In genomic region chr11:96620464-96621044, GRCh38 we compare ENCODE assay signal across 20 cellular contexts.
"Had no signal": no experiment of that assay in that cellular context is flagged by ENCODE, and none has a peak within 500 bp of the region (broad histone marks: within the 10 kb centered on the region; RNA-seq: fewer than 3 reads in every experiment).

No MANE protein-coding gene starts in this region.

- ATAC-seq: effector memory CD8-positive, alpha-beta T cell; gastroesophageal sphincter; left cardiac atrium; stimulated activated naive CD8-positive, alpha-beta T cell treated with anti-CD3 and anti-CD28 coated beads, Interleukin-15, Interleukin-2, amounts not matched to agents 100 U/mL and 50 U/mL, for 24 hours; T-helper 17 cell had no signal

- H3K4me3 ChIP-seq: esophagus muscularis mucosa, gastroesophageal sphincter, ovary, prostate gland, upper lobe of left lung had no signal

- DNase-seq: activated B cell treated with CpG ODN at 0.5 μM for 24 hours; activated CD4-positive, alpha-beta memory T cell treated with anti-CD3 and anti-CD28 coated beads for 36 hours; activated CD4-positive, alpha-beta T cell treated with anti-CD3 and anti-CD28 coated beads for 4 hours; activated naive CD4-positive, alpha-beta T cell treated with anti-CD3 and anti-CD28 coated beads for 36 hours; activated naive CD8-positive, alpha-beta T cell treated with anti-CD3 and anti-CD28 coated beads, Interleukin-2, amount 10 ng/mL, durations not matched to agents 7 days and 5 days; activated T-cell treated with anti-CD3 and anti-CD28 coated beads, Interleukin-2, amount 50 U/mL, for 48 hours; caudate nucleus; effector memory CD8-positive, alpha-beta T cell; head of caudate nucleus; islet precursor cell; left cardiac atrium; ovary; stimulated activated CD4-positive, alpha-beta T cell treated with anti-CD3 and anti-CD28 coated beads, Interleukin-12 subunit alpha, Interleukin-12 subunit beta, amount 100 ng/mL, for 4 hours; stimulated activated CD4-positive, alpha-beta T cell treated with anti-CD3 and anti-CD28 coated beads, Interleukin-4, amount 100 ng/mL, for 4 hours; stimulated activated naive CD8-positive, alpha-beta T cell treated with anti-CD3 and anti-CD28 coated beads, Interleukin-15, Interleukin-2, amounts not matched to agents 100 U/mL and 50 U/mL, for 24 hours; T-helper 17 cell; upper lobe of left lung had no signal
